ENCODE assay signal across 9 cellular contexts in genomic region chr2:233084488-233084887, GRCh38. TPM values are rescaled to one million over a fixed set of nuclear protein-coding genes. Genes with fewer than 3 reads are reported as not detected.
DNase-seq lines count a peak whose midpoint lies in the region; ATAC-seq and TF ChIP-seq lines count a peak whose summit lies in the region.
"Had no signal": no experiment of that assay in that cellular context is flagged by ENCODE, and none has a peak within 500 bp of the region (broad histone marks: within the 10 kb centered on the region; RNA-seq: fewer than 3 reads in every experiment).

No MANE protein-coding gene starts in this region.

- H3K27me3 Mint-ChIP-seq in natural killer cell (ENCODE audit: low read depth in 2 of 2) = no peaks in the 10 kb centered on the region

- DNase-seq in GM06990 (ENCODE audit: extremely low read depth, insufficient read length) (peak; percentile 65), MM.1S (peak; percentile 51), natural killer cell (peak; percentile 64), RKO (ENCODE audit: low spot score) (no peak), epidermal melanocyte (ENCODE audit: insufficient read length, low spot score) (no peak)
- peak; percentile 50 for DNase-seq in central memory CD4-positive, alpha-beta T cell
- DNase-seq in effector CD8-positive, alpha-beta T cell (lab: John Stamatoyannopoulos, UW) = no peak

- H3K4me3 Mint-ChIP-seq in natural killer cell = peak overlapping the region; percentile 89

- H3K4me3 ChIP-seq in GM06990 (replicated peaks; ENCODE audit: low read depth, low read length) (no peak overlapping the region), MM.1S (ENCODE audit: low read length) (no peak overlapping the region)

- TF ChIP-seq CTCF in GM06990 (IDR thresholded peaks at IDR 0.05; ENCODE audit: insufficient read depth, low read length, poor library complexity, severe bottlenecking) = no peak
- TF ChIP-seq CTCF in MM.1S (IDR thresholded peaks at IDR 0.05; ENCODE audit: low read length) = no peak
- TF ChIP-seq CTCF in natural killer cell (IDR thresholded peaks at IDR 0.05) = no peak

- H3K4me2 ChIP-seq in MM.1S (ENCODE audit: low read depth, low read length) = 0 out of 2 replicates have a peak overlapping the region, but pooled peaks have one; percentile 21

- H3K36me3 ChIP-seq in GM06990 (ENCODE audit: control insufficient read depth, insufficient read depth, low read length) (peaks cover 25% of the 10 kb centered on the region), MM.1S (replicated peaks; ENCODE audit: insufficient read depth, low read length) (no peaks in the 10 kb centered on the region)

- H4K20me1 ChIP-seq in MM.1S (ENCODE audit: insufficient read depth, low read length) = no peaks in the 10 kb centered on the region

- H3K4me1 ChIP-seq in MM.1S (ENCODE audit: low read length) = peaks cover 33% of the 10 kb centered on the region

- H3K9ac ChIP-seq in MM.1S (ENCODE audit: low read length) = no peak overlapping the region

- no peak overlapping the region for H2AFZ ChIP-seq in MM.1S (ENCODE audit: low read length)

- H3K27ac ChIP-seq in MM.1S (ENCODE audit: low read length) = peak overlapping the region; percentile 53; the same call in 1 of the 2 replicates

- intact Hi-C loops in natural killer cell (cut with micrococcal nuclease) = loop anchor here (1.0 to 10.0 kb wide), 3 partner anchors 16 to 300 kb away; partner anchors contain the start of gene INPP5D

- H3K79me2 ChIP-seq in MM.1S (ENCODE audit: low read length) = peaks cover 62% of the 10 kb centered on the region

- peaks cover 15% of the 10 kb centered on the region for H3K36me3 Mint-ChIP-seq in natural killer cell

- no peaks in the 10 kb centered on the region for H3K9me3 Mint-ChIP-seq in natural killer cell

- H3K9me3 ChIP-seq in MM.1S (replicated peaks; ENCODE audit: insufficient read depth, low read length) = no peaks in the 10 kb centered on the region

- ATAC-seq in natural killer cell (peak; percentile 61 to 81 (median 76)), GM18519 (IDR thresholded peaks at IDR 0.05; ENCODE audit: low FRiP score, unreplicated experiment) (no peak)

- H3K27ac Mint-ChIP-seq in natural killer cell = no peak overlapping the region

- peaks cover 23% of the 10 kb centered on the region for H3F3A ChIP-seq in MM.1S (ENCODE audit: insufficient read depth, low read length)

- H3K27me3 ChIP-seq in GM06990 (replicated peaks; ENCODE audit: control insufficient read depth, insufficient read depth, low read length) = no peaks in the 10 kb centered on the region
- no peaks in the 10 kb centered on the region for H3K27me3 ChIP-seq in MM.1S (replicated peaks; ENCODE audit: insufficient read depth, low read length)

- no peaks in the 10 kb centered on the region for H3K9me2 ChIP-seq in MM.1S (replicated peaks; ENCODE audit: insufficient read depth, low read length)

- H3K4me1 Mint-ChIP-seq in natural killer cell = peaks cover 94 to 96% of the 10 kb centered on the region in 2 donors

RNA-seq across cellular contexts. Expression of gene INPP5D, which starts 24.3 kb away (rescaled TPM):
- 100 to 1,000 TPM; 385 to 498 (median 497) TPM for total RNA-seq in natural killer cell

RNA-seq across cellular contexts. Expression of gene NEU2, which starts 52.0 kb away (rescaled TPM):
- not detected for total RNA-seq in natural killer cell
- total RNA-seq: renal cortical epithelial cell had no signal

Comparison
In these comparisons a context has a peak if more than half of its experiments do, and no peak if none do; other contexts are left out.
1. DNase-seq: peak in GM06990 (single experiment), MM.1S (single experiment), central memory CD4-positive, alpha-beta T cell (single experiment) and natural killer cell (single experiment); none in RKO (single experiment), effector CD8-positive, alpha-beta T cell (single experiment) and epidermal melanocyte (single experiment).